ENCODE assay signal across 9 cellular contexts in genomic region chr16:89561195-89562026, GRCh38. TPM values are rescaled to one million over a fixed set of nuclear protein-coding genes. Genes with fewer than 3 reads are reported as not detected.
DNase-seq lines count a peak whose midpoint lies in the region; FAIRE-seq and TF ChIP-seq lines count a peak whose summit lies in the region.
"Had no signal": no experiment of that assay in that cellular context is flagged by ENCODE, and none has a peak within 500 bp of the region (broad histone marks: within the 10 kb centered on the region; RNA-seq: fewer than 3 reads in every experiment).

No MANE protein-coding gene starts in this region.

- no peaks in the 10 kb centered on the region for H3K27me3 ChIP-seq in Caco-2 (replicated peaks; ENCODE audit: control insufficient read depth, insufficient read depth, low read length)
- H3K27me3 ChIP-seq in Peyer's patch: no peaks in the 10 kb centered on the region
- no peaks in the 10 kb centered on the region for H3K27me3 ChIP-seq in osteoblast (ENCODE audit: insufficient read depth, low read length)

- peaks cover 33% of the 10 kb centered on the region for H3K79me2 ChIP-seq in osteoblast (ENCODE audit: insufficient read depth, low read length)

- peak overlapping the region; percentile 96 for H3K4me2 ChIP-seq in osteoblast (ENCODE audit: insufficient read depth, low read length)

- H3K36me3 Mint-ChIP-seq in Caco-2 (ENCODE audit: insufficient read depth, unreplicated experiment) (peaks cover 93% of the 10 kb centered on the region), endothelial cell (ENCODE audit: low read depth, unreplicated experiment) (peaks cover 47% of the 10 kb centered on the region)

- peaks cover 55% of the 10 kb centered on the region for H4K20me1 ChIP-seq in osteoblast (ENCODE audit: insufficient read depth, low read length)

- FAIRE-seq in GM19239 (lab: Jason Lieb, UNC): no peak
- FAIRE-seq: colon had no signal

- DNase-seq in Caco-2 (no peak), Peyer's patch (no peak), endothelial cell (ENCODE audit: low spot score) (no peak), osteoblast (ENCODE audit: insufficient read length, low spot score, missing footprints) (no peak), islet precursor cell (no peak), epidermal melanocyte (ENCODE audit: insufficient read length, low spot score) (no peak), DMS114 treated with DMSO at 0.1 percent for 48 hours (lab: John Stamatoyannopoulos, UW; ENCODE audit: unreplicated experiment) (no peak), GM19239 (ENCODE audit: insufficient read length, low spot score) (no peak)

- H3K4me3 ChIP-seq in Caco-2 (ENCODE audit: low read depth, low read length) (peak overlapping the region; percentile 93), Peyer's patch (peak overlapping the region; percentile 69 to 92 (median 74)), osteoblast (ENCODE audit: insufficient read depth, low read length) (peak overlapping the region; percentile 92)

- H3K36me3 ChIP-seq in Caco-2 (ENCODE audit: control insufficient read depth, insufficient read depth, low read length) (peaks cover 20% of the 10 kb centered on the region), Peyer's patch (peaks cover 0 to 35% (median 0%) of the 10 kb centered on the region in 3 donors), osteoblast (ENCODE audit: insufficient read depth, low read length) (peaks cover 45% of the 10 kb centered on the region)

- peak overlapping the region; percentile 83 for H3K27ac Mint-ChIP-seq in Caco-2 (ENCODE audit: unreplicated experiment)
- H3K27ac Mint-ChIP-seq in endothelial cell (ENCODE audit: unreplicated experiment): peak overlapping the region; percentile 62

- intact Hi-C loops in Caco-2 (cut with micrococcal nuclease; ENCODE audit: unreplicated experiment): no loop called here

- TF ChIP-seq CTCF in Caco-2 (IDR thresholded peaks at IDR 0.05; ENCODE audit: insufficient read depth in 1 of 2, low read depth in 1 of 2, low read length in 1 of 2, severe bottlenecking in 1 of 2, unreplicated experiment in 1 of 2) (no peak), Peyer's patch (IDR thresholded peaks at IDR 0.05) (no peak), endothelial cell (IDR thresholded peaks at IDR 0.05; ENCODE audit: unreplicated experiment) (no peak), osteoblast (IDR thresholded peaks at IDR 0.05; ENCODE audit: extremely low read depth, low read depth, low read length) (no peak)

- H3K27me3 Mint-ChIP-seq in Caco-2 (ENCODE audit: insufficient read depth, unreplicated experiment): no peaks in the 10 kb centered on the region
- peaks cover 14% of the 10 kb centered on the region for H3K27me3 Mint-ChIP-seq in endothelial cell (ENCODE audit: unreplicated experiment)

- CTCF ChIA-PET in Caco-2 (lab: Charles Lee): no interaction called here

- H3K4me3 Mint-ChIP-seq in Caco-2 (ENCODE audit: unreplicated experiment) (peak overlapping the region; percentile 98), endothelial cell (ENCODE audit: unreplicated experiment) (peak overlapping the region; percentile 96)

- H3K9me3 ChIP-seq in Caco-2 (no peaks in the 10 kb centered on the region), Peyer's patch (no peaks in the 10 kb centered on the region), osteoblast (ENCODE audit: low read depth, low read length) (no peaks in the 10 kb centered on the region)

- H3K27ac ChIP-seq in Peyer's patch: peak overlapping the region; percentile 95 to 96 (median 96)
- peak overlapping the region; percentile 98 for H3K27ac ChIP-seq in osteoblast (ENCODE audit: low read depth, low read length)

- no peak overlapping the region for H2AFZ ChIP-seq in osteoblast (ENCODE audit: low read length)

- BruUV-seq in Caco-2 (replicated peaks; lab: Mats Ljungman, UMichigan): no TSS peak

- POLR2A ChIA-PET in Caco-2 (lab: Charles Lee): interaction anchor here (0.5 to 0.7 kb wide), 2 partner anchors 72 to 125 kb away, joined by 5 to 8 read pairs; no protein-coding TSS in a partner anchor

- H3K4me1 Mint-ChIP-seq in Caco-2 (ENCODE audit: low read depth, unreplicated experiment): peaks cover 34% of the 10 kb centered on the region
- peaks cover 40% of the 10 kb centered on the region for H3K4me1 Mint-ChIP-seq in endothelial cell (ENCODE audit: unreplicated experiment)

- H3K4me1 ChIP-seq in Caco-2: peaks cover 40% of the 10 kb centered on the region
- H3K4me1 ChIP-seq in Peyer's patch: peaks cover 4 to 68% (median 35%) of the 10 kb centered on the region in 4 donors
- H3K4me1 ChIP-seq in osteoblast (ENCODE audit: insufficient read depth, low read length): peaks cover 53% of the 10 kb centered on the region

- no peak for TF ChIP-seq POLR2A in Peyer's patch (IDR thresholded peaks at IDR 0.05)

- no peaks in the 10 kb centered on the region for H3K9me3 Mint-ChIP-seq in Caco-2 (ENCODE audit: unreplicated experiment)
- H3K9me3 Mint-ChIP-seq in endothelial cell (ENCODE audit: unreplicated experiment): no peaks in the 10 kb centered on the region

RNA-seq across cellular contexts. Expression of gene RPL13, which starts 0.9 kb away (rescaled TPM):
- total RNA-seq in Caco-2 (2022): 2,846 and 2,897 TPM in 2 replicates
- 1,000 to 10,000 TPM; 1,597 to 3,276 (median 2,603) TPM for total RNA-seq in Peyer's patch
- 2,070 TPM for total RNA-seq in endothelial cell (ENCODE audit: unreplicated experiment)
- total RNA-seq in osteoblast: 2,112 and 2,440 TPM in 2 replicates

RNA-seq across cellular contexts. Expression of gene CPNE7, which starts 14.1 kb away (rescaled TPM):
- 40.4 and 50.0 TPM in 2 replicates for total RNA-seq in Caco-2 (2022)
- total RNA-seq in Peyer's patch: 10 to 100 TPM in 3 of 4 donors, 1 to 10 TPM in 1; 7.4 to 48.7 (median 13.5) TPM
- 5.5 TPM for total RNA-seq in endothelial cell (ENCODE audit: unreplicated experiment)
- 7.2 and 21.8 TPM in 2 replicates for total RNA-seq in osteoblast

RNA-seq across cellular contexts. Expression of gene DPEP1, which starts 52.0 kb away (rescaled TPM):
- total RNA-seq in Caco-2 (2022) (7.8 and 8.1 TPM in 2 replicates), Peyer's patch (1,000 to 10,000 TPM in 3 of 4 donors, 100 to 1,000 TPM in 1; 272 to 3,324 (median 2,161) TPM), endothelial cell (ENCODE audit: unreplicated experiment) (118 TPM), osteoblast (0.29 and 0.36 TPM in 2 replicates)

RNA-seq across cellular contexts. Expression of gene SPG7, which starts 53.2 kb away (rescaled TPM):
- 159 and 178 TPM in 2 replicates for total RNA-seq in Caco-2 (2022)
- 100 to 1,000 TPM; 242 to 461 (median 378) TPM for total RNA-seq in Peyer's patch
- total RNA-seq in endothelial cell (ENCODE audit: unreplicated experiment): 207 TPM
- total RNA-seq in osteoblast: 76.3 and 85.8 TPM in 2 replicates

Comparison
In these comparisons a context has a peak if more than half of its experiments do, and no peak if none do; other contexts are left out.
1. RNA of gene DPEP1, which starts 52.0 kb away (total RNA-seq): 272 to 3,324 TPM in Peyer's patch and 118 TPM in endothelial cell (single experiment); 7.8 to 8.1 TPM in Caco-2 and 0.29 to 0.36 TPM in osteoblast; every median in the first group is over 10 times any median in the second.
2. Peak in every context shown above with its lines, with median percentiles within 50 percentile points of each other: H3K4me3 ChIP-seq.